Comparison of ENCODE assay signal across 10 cellular contexts in genomic region chr14:67623114-67623513, GRCh38. TPM values are rescaled to one million over a fixed set of nuclear protein-coding genes. Genes with fewer than 3 reads are reported as not detected.
A peak's percentile ranks its signal among the peaks of the same experiment; 100 is the strongest.
DNase-seq lines count a peak whose midpoint lies in the region; ATAC-seq, FAIRE-seq and TF ChIP-seq lines count a peak whose summit lies in the region.
"Had no signal": no experiment of that assay in that cellular context is flagged by ENCODE, and none has a peak within 500 bp of the region (broad histone marks: within the 10 kb centered on the region; RNA-seq: fewer than 3 reads in every experiment).

No MANE protein-coding gene starts in this region.

- no peaks in the 10 kb centered on the region for H3K79me2 ChIP-seq in HepG2 (ENCODE audit: insufficient read depth, low read length)

- ATAC-seq in HepG2 (no peak), right lobe of liver (no peak), GM19467 (IDR thresholded peaks at IDR 0.05; ENCODE audit: unreplicated experiment) (no peak), GM21825 (IDR thresholded peaks at IDR 0.05; ENCODE audit: unreplicated experiment) (no peak)

- DNase-seq in HepG2 (ENCODE audit: low spot score) (peak; percentile 70), right lobe of liver (no peak), adipocyte (ENCODE audit: low read depth) (peak; percentile 35), kidney tubule cell (ENCODE audit: low spot score) (peak; percentile 43), urothelium cell line (ENCODE audit: low spot score) (peak; percentile 50), small intestine (no peak)
- DNase-seq: COR-L47, NCI-H1694 had no signal

- H3K36me3 ChIP-seq in HepG2 (replicated peaks in 1 of 2; ENCODE audit: control insufficient read depth in 1 of 2, insufficient read depth in 2 of 2, low read length in 2 of 2) (no peaks in the 10 kb centered on the region; a peak in 1 of 5 replicates), right lobe of liver (no peaks in the 10 kb centered on the region), adipocyte (ENCODE audit: control insufficient read depth, insufficient read depth, low read length, severe bottlenecking) (no peaks in the 10 kb centered on the region), small intestine (ENCODE audit: control insufficient read depth in 2 of 2, insufficient read depth in 2 of 2, low read length in 2 of 2) (no peaks in the 10 kb centered on the region)

- no peaks in the 10 kb centered on the region for H3K27me3 ChIP-seq in HepG2 (ENCODE audit: control insufficient read depth in 1 of 2, insufficient read depth in 2 of 2, low read length in 2 of 2)
- no peaks in the 10 kb centered on the region for H3K27me3 ChIP-seq in right lobe of liver
- H3K27me3 ChIP-seq in adipocyte (replicated peaks; ENCODE audit: control insufficient read depth, insufficient read depth, low read length) = no peaks in the 10 kb centered on the region
- H3K27me3 ChIP-seq in small intestine (ENCODE audit: control insufficient read depth in 2 of 2, insufficient read depth in 2 of 2, low read length in 2 of 2) = no peaks in the 10 kb centered on the region

- peak in 1 of 2 experiments; percentile 61; a peak in 1 of 4 replicates for TF ChIP-seq EP300 in HepG2 (IDR thresholded peaks at IDR 0.05; ENCODE audit: low read depth in 2 of 2, low read length in 2 of 2)
- no peak for TF ChIP-seq EP300 in HepG2 (CRISPR knock-in tag; IDR thresholded peaks at IDR 0.05; ENCODE audit: borderline replicate concordance)

- no peaks in the 10 kb centered on the region for H3K9me3 ChIP-seq in HepG2 (ENCODE audit: low read length)
- no peaks in the 10 kb centered on the region for H3K9me3 ChIP-seq in right lobe of liver
- no peaks in the 10 kb centered on the region for H3K9me3 ChIP-seq in adipocyte (ENCODE audit: control insufficient read depth, low read length)
- H3K9me3 ChIP-seq in small intestine (ENCODE audit: control insufficient read depth, low read depth) = no peaks in the 10 kb centered on the region

- no peak for FAIRE-seq in HepG2 (lab: Jason Lieb, UNC)
- FAIRE-seq in urothelium cell line (lab: Jason Lieb, UNC) = no peak
- FAIRE-seq in small intestine (lab: Jason Lieb, UNC) = no peak

- CTCF ChIA-PET in HepG2 (lab: Yijun Ruan, JAX; ENCODE audit: low intra/inter-chr PET ratio, low total read pairs) = no interaction called here

- H3K4me1 ChIP-seq in HepG2 (ENCODE audit: insufficient read depth, low read length) (peaks cover 51% of the 10 kb centered on the region), right lobe of liver (peaks cover 0 to 11% (median 3%) of the 10 kb centered on the region in 4 donors), adipocyte (ENCODE audit: control insufficient read depth, insufficient read depth, low read length) (peaks cover 33% of the 10 kb centered on the region), small intestine (ENCODE audit: control insufficient read depth in 2 of 2, insufficient read depth in 1 of 2, low read depth in 1 of 2, low read length in 1 of 2) (peaks cover 0 to 5% of the 10 kb centered on the region in 2 donors)

- BruUV-seq in HepG2 (replicated peaks; lab: Mats Ljungman, UMichigan) = no TSS peak

- H3K9ac ChIP-seq in HepG2 (ENCODE audit: insufficient read depth, low read depth, low read length) (peak overlapping the region; percentile 56; the same call in 1 of the 2 replicates), adipocyte (ENCODE audit: low read length) (peak overlapping the region; percentile 60)

- intact Hi-C loops in HepG2 (cut with micrococcal nuclease; ENCODE audit: unreplicated experiment) (no loop called here), right lobe of liver (cut with DNase I) (no loop called here)

- in situ Hi-C loops in HepG2 (cut with HindIII; ENCODE audit: extremely low pct_ligation_motif_present, low pct_unique_long_range_greater_than_20kb) = loop anchor here (25.0 kb wide), 1 partner anchor 1189 kb away; no protein-coding TSS in a partner anchor

- TF ChIP-seq POLR2A in HepG2 (IDR thresholded peaks at IDR 0.05; ENCODE audit: insufficient read depth in 1 of 2, low read depth in 2 of 2, low read length in 2 of 2) = no peak
- TF ChIP-seq POLR2A in right lobe of liver (IDR thresholded peaks at IDR 0.05) = no peak

- peak overlapping the region; percentile 79 for H3K27ac ChIP-seq in HepG2 (ENCODE audit: extremely low read length, insufficient read depth, low read length)
- H3K27ac ChIP-seq in right lobe of liver = no peak overlapping the region
- no peak overlapping the region for H3K27ac ChIP-seq in small intestine (ENCODE audit: low read depth in 1 of 2, low read length in 1 of 2)

- no peak for TF ChIP-seq CTCF in HepG2 (CRISPR knock-in tag; IDR thresholded peaks at IDR 0.05)
- no peak for TF ChIP-seq CTCF in right lobe of liver (IDR thresholded peaks at IDR 0.05)

- H3K4me3 ChIP-seq in HepG2 (replicated peaks in 1 of 3; ENCODE audit: insufficient read depth in 1 of 3, low read depth in 2 of 3, low read length in 3 of 3) (no peak overlapping the region; a peak in 1 of 6 replicates), right lobe of liver (no peak overlapping the region), adipocyte (ENCODE audit: low read length) (peak overlapping the region; percentile 44), small intestine (ENCODE audit: low read depth in 1 of 2, low read length in 2 of 2) (no peak overlapping the region)

- H3K4me2 ChIP-seq in HepG2 (ENCODE audit: low read depth, low read length) = peak overlapping the region; percentile 48

- no peak for TF ChIP-seq RAD21 in HepG2 (CRISPR knock-in tag; IDR thresholded peaks at IDR 0.05)

- POLR2A ChIA-PET in HepG2 (lab: Yijun Ruan, JAX) = interaction anchor here (1.0 to 1.2 kb wide), 2 partner anchors 23 to 72 kb away, joined by 4 to 8 read pairs; partner anchors contain the start of genes PIGH and RDH11

- 4% methylated on average over 2 of the region's 2 CpGs for WGBS in HepG2 (ENCODE audit: low lambda C conversion rate)
- WGBS in right lobe of liver (ENCODE audit: insufficient coverage, low coverage, low lambda C conversion rate, missing lambda C conversion rate) = 34% methylated on average over 2 of the region's 2 CpGs
- WGBS in small intestine, 3 donors = 40 to 82% (median 66%) methylated on average over 2 of the region's 2 CpGs

- peak overlapping the region; percentile 3 for H2AFZ ChIP-seq in HepG2 (ENCODE audit: low read length)

- no peaks in the 10 kb centered on the region for H4K20me1 ChIP-seq in HepG2 (ENCODE audit: insufficient read depth, low read length)

RNA-seq across cellular contexts. Expression of gene ARG2, which starts 3.4 kb away (rescaled TPM):
- 37.5 and 59.7 TPM in 2 replicates for total RNA-seq in HepG2 (2016; rRNA removed; fragmentation: Illumina TruSeq; extraction: Trizol)
- total RNA-seq in HepG2 (2016; cell fraction: cytosol; rRNA removed; fragmentation: Illumina TruSeq; extraction: Trizol; ENCODE audit: low read depth) = 6.3 and 7.7 TPM in 2 replicates
- total RNA-seq in HepG2 (2016; cell fraction: insoluble cytoplasmic fraction; rRNA removed; fragmentation: Illumina TruSeq; extraction: Trizol) = 39.6 and 59.5 TPM in 2 replicates
- 11.9 and 12.9 TPM in 2 replicates for total RNA-seq in HepG2 (2016; cell fraction: membrane; rRNA removed; fragmentation: Illumina TruSeq; extraction: Trizol)
- total RNA-seq in HepG2 (2016; cell fraction: nucleus; rRNA removed; fragmentation: Illumina TruSeq; extraction: Trizol) = 15.1 and 17.4 TPM in 2 replicates
- polyA plus RNA-seq in HepG2 (2011; rRNA removed) = 71.2 and 73.6 TPM in 2 replicates
- 60.1 and 70.4 TPM in 2 replicates for polyA plus RNA-seq in HepG2 (2011; cell fraction: cytosol; rRNA removed)
- polyA plus RNA-seq in HepG2 (2011; cell fraction: nucleus; rRNA removed) = 17.5 and 19.4 TPM in 2 replicates
- 40.9 and 79.8 TPM in 2 replicates for polyA plus RNA-seq in HepG2 (2012)
- 6.2 and 6.3 TPM in 2 replicates for polyA plus RNA-seq in HepG2 (2016; cell fraction: cytosol; fragmentation: Illumina TruSeq; extraction: Trizol; ENCODE audit: low read depth)
- 53.1 and 54.4 TPM in 2 replicates for polyA plus RNA-seq in HepG2 (2016; cell fraction: insoluble cytoplasmic fraction; fragmentation: Illumina TruSeq; extraction: Trizol; ENCODE audit: low read depth)
- polyA plus RNA-seq in HepG2 (2016; cell fraction: membrane; fragmentation: Illumina TruSeq; extraction: Trizol; ENCODE audit: low read depth) = 9.5 and 9.6 TPM in 2 replicates
- polyA plus RNA-seq in HepG2 (2016; cell fraction: nucleus; fragmentation: Illumina TruSeq; extraction: Trizol; ENCODE audit: insufficient read depth, low read depth) = 17.5 and 21.2 TPM in 2 replicates
- polyA minus RNA-seq in HepG2 (2011; rRNA and poly(A)+ RNA removed; ENCODE audit: low replicate concordance) = 30.7 and 305 TPM in 2 replicates
- polyA minus RNA-seq in HepG2 (2011; cell fraction: cytosol; rRNA and poly(A)+ RNA removed) = 47.9 and 62.8 TPM in 2 replicates
- 28.6 and 33.4 TPM in 2 replicates for polyA minus RNA-seq in HepG2 (2011; cell fraction: nucleus; rRNA and poly(A)+ RNA removed)
- 1 to 10 TPM in 3 of 6 experiments, under 1 TPM in 2, not detected in 1; 0.92 to 3.3 (median 1.7) TPM for total RNA-seq in right lobe of liver
- polyA plus RNA-seq in small intestine = 10 to 100 TPM; 16.2 to 56.1 (median 29.5) TPM

RNA-seq across cellular contexts. Expression of gene PIGH, which starts 23.0 kb away (rescaled TPM):
- 18.7 and 30.0 TPM in 2 replicates for total RNA-seq in HepG2 (2016; rRNA removed; fragmentation: Illumina TruSeq; extraction: Trizol)
- 23.7 and 27.0 TPM in 2 replicates for total RNA-seq in HepG2 (2016; cell fraction: cytosol; rRNA removed; fragmentation: Illumina TruSeq; extraction: Trizol; ENCODE audit: low read depth)
- total RNA-seq in HepG2 (2016; cell fraction: insoluble cytoplasmic fraction; rRNA removed; fragmentation: Illumina TruSeq; extraction: Trizol) = 19.2 and 31.7 TPM in 2 replicates
- 32.7 and 35.6 TPM in 2 replicates for total RNA-seq in HepG2 (2016; cell fraction: membrane; rRNA removed; fragmentation: Illumina TruSeq; extraction: Trizol)
- total RNA-seq in HepG2 (2016; cell fraction: nucleus; rRNA removed; fragmentation: Illumina TruSeq; extraction: Trizol) = 30.3 and 31.6 TPM in 2 replicates
- 43.5 and 53.6 TPM in 2 replicates for polyA plus RNA-seq in HepG2 (2011; rRNA removed)
- polyA plus RNA-seq in HepG2 (2011; cell fraction: cytosol; rRNA removed) = 27.5 and 43.0 TPM in 2 replicates
- 107 and 111 TPM in 2 replicates for polyA plus RNA-seq in HepG2 (2011; cell fraction: nucleus; rRNA removed)
- 25.2 and 35.2 TPM in 2 replicates for polyA plus RNA-seq in HepG2 (2012)
- polyA plus RNA-seq in HepG2 (2016; cell fraction: cytosol; fragmentation: Illumina TruSeq; extraction: Trizol; ENCODE audit: low read depth) = 24.8 and 31.5 TPM in 2 replicates
- 17.9 and 20.6 TPM in 2 replicates for polyA plus RNA-seq in HepG2 (2016; cell fraction: insoluble cytoplasmic fraction; fragmentation: Illumina TruSeq; extraction: Trizol; ENCODE audit: low read depth)
- polyA plus RNA-seq in HepG2 (2016; cell fraction: membrane; fragmentation: Illumina TruSeq; extraction: Trizol; ENCODE audit: low read depth) = 29.8 and 32.1 TPM in 2 replicates
- 61.7 and 63.3 TPM in 2 replicates for polyA plus RNA-seq in HepG2 (2016; cell fraction: nucleus; fragmentation: Illumina TruSeq; extraction: Trizol; ENCODE audit: insufficient read depth, low read depth)
- 16.6 and 25.0 TPM in 2 replicates for polyA minus RNA-seq in HepG2 (2011; rRNA and poly(A)+ RNA removed; ENCODE audit: low replicate concordance)
- polyA minus RNA-seq in HepG2 (2011; cell fraction: cytosol; rRNA and poly(A)+ RNA removed) = 19.3 and 21.0 TPM in 2 replicates
- 10.9 and 17.5 TPM in 2 replicates for polyA minus RNA-seq in HepG2 (2011; cell fraction: nucleus; rRNA and poly(A)+ RNA removed)
- total RNA-seq in right lobe of liver = 10 to 100 TPM; 12.7 to 16.0 (median 13.8) TPM
- polyA plus RNA-seq in small intestine = 10 to 100 TPM; 19.6 to 23.2 (median 21.9) TPM

RNA-seq across cellular contexts. Expression of gene VTI1B, which starts 51.3 kb away (rescaled TPM):
- total RNA-seq in HepG2 (2016; rRNA removed; fragmentation: Illumina TruSeq; extraction: Trizol) (93.4 and 103 TPM in 2 replicates), right lobe of liver (10 to 100 TPM; 44.2 to 70.1 (median 54.6) TPM)
- total RNA-seq in HepG2 (2016; cell fraction: cytosol; rRNA removed; fragmentation: Illumina TruSeq; extraction: Trizol; ENCODE audit: low read depth) = 490 and 499 TPM in 2 replicates
- total RNA-seq in HepG2 (2016; cell fraction: insoluble cytoplasmic fraction; rRNA removed; fragmentation: Illumina TruSeq; extraction: Trizol) = 82.3 and 101 TPM in 2 replicates
- 431 and 454 TPM in 2 replicates for total RNA-seq in HepG2 (2016; cell fraction: membrane; rRNA removed; fragmentation: Illumina TruSeq; extraction: Trizol)
- 33.3 and 43.2 TPM in 2 replicates for total RNA-seq in HepG2 (2016; cell fraction: nucleus; rRNA removed; fragmentation: Illumina TruSeq; extraction: Trizol)
- polyA plus RNA-seq in HepG2 (2011; rRNA removed) (26.1 and 39.0 TPM in 2 replicates), small intestine (10 to 100 TPM; 58.4 to 94.6 (median 80.8) TPM)
- 20.7 and 27.3 TPM in 2 replicates for polyA plus RNA-seq in HepG2 (2011; cell fraction: cytosol; rRNA removed)
- polyA plus RNA-seq in HepG2 (2011; cell fraction: nucleus; rRNA removed) = 9.5 and 12.2 TPM in 2 replicates
- 31.1 and 40.8 TPM in 2 replicates for polyA plus RNA-seq in HepG2 (2012)
- 700 and 745 TPM in 2 replicates for polyA plus RNA-seq in HepG2 (2016; cell fraction: cytosol; fragmentation: Illumina TruSeq; extraction: Trizol; ENCODE audit: low read depth)
- polyA plus RNA-seq in HepG2 (2016; cell fraction: insoluble cytoplasmic fraction; fragmentation: Illumina TruSeq; extraction: Trizol; ENCODE audit: low read depth) = 92.1 and 96.4 TPM in 2 replicates
- polyA plus RNA-seq in HepG2 (2016; cell fraction: membrane; fragmentation: Illumina TruSeq; extraction: Trizol; ENCODE audit: low read depth) = 412 and 438 TPM in 2 replicates
- 62.6 and 62.8 TPM in 2 replicates for polyA plus RNA-seq in HepG2 (2016; cell fraction: nucleus; fragmentation: Illumina TruSeq; extraction: Trizol; ENCODE audit: insufficient read depth, low read depth)
- 16.7 and 35.8 TPM in 2 replicates for polyA minus RNA-seq in HepG2 (2011; rRNA and poly(A)+ RNA removed; ENCODE audit: low replicate concordance)
- polyA minus RNA-seq in HepG2 (2011; cell fraction: cytosol; rRNA and poly(A)+ RNA removed) = 17.1 and 22.0 TPM in 2 replicates
- 25.4 and 25.8 TPM in 2 replicates for polyA minus RNA-seq in HepG2 (2011; cell fraction: nucleus; rRNA and poly(A)+ RNA removed)

Comparison
In these comparisons a context has a peak if more than half of its experiments do, and no peak if none do; other contexts are left out.
1. DNase-seq: peak in HepG2 (single experiment), adipocyte (single experiment), kidney tubule cell (single experiment) and urothelium cell line (single experiment); none in right lobe of liver (0 of 3) and small intestine (single experiment).